ENCODE assay signal across 11 cellular contexts in genomic region chr7:102615930-102616329, GRCh38. TPM values are rescaled to one million over a fixed set of nuclear protein-coding genes. Genes with fewer than 3 reads are reported as not detected.
"Had no signal": no experiment of that assay in that cellular context is flagged by ENCODE, and none has a peak within 500 bp of the region (broad histone marks: within the 10 kb centered on the region; RNA-seq: fewer than 3 reads in every experiment).

No MANE protein-coding gene starts in this region.

RNA-seq across cellular contexts. Expression of gene SPDYE2B, which starts 34.2 kb away (rescaled TPM):
- total RNA-seq: activated naive CD8-positive, alpha-beta T cell treated with anti-CD3 and anti-CD28 coated beads, Interleukin-2, amount 10 ng/mL, durations not matched to agents 7 days and 5 days; bronchial epithelial cell; colonic mucosa; endothelial cell of umbilical vein; esophagus muscularis mucosa; frontal cortex; liver; myocyte; thoracic aorta; vagina; WTC11 had no signal
- polyA plus RNA-seq: endothelial cell of umbilical vein had no signal
